ENCODE assay signal across 15 cellular contexts in genomic region chr1:3459940-3460652, GRCh38. TPM values are rescaled to one million over a fixed set of nuclear protein-coding genes. Genes with fewer than 3 reads are reported as not detected.
A peak's percentile ranks its signal among the peaks of the same experiment; 100 is the strongest.
DNase-seq lines count a peak whose midpoint lies in the region; ATAC-seq and TF ChIP-seq lines count a peak whose summit lies in the region.
"Had no signal": no experiment of that assay in that cellular context is flagged by ENCODE, and none has a peak within 500 bp of the region (broad histone marks: within the 10 kb centered on the region; RNA-seq: fewer than 3 reads in every experiment).

No MANE protein-coding gene starts in this region.

- H3K4me3 ChIP-seq in PC-9: no peak overlapping the region
- no peak overlapping the region for H3K4me3 ChIP-seq in mucosa of descending colon
- no peak overlapping the region for H3K4me3 ChIP-seq in tibial nerve
- H3K4me3 ChIP-seq: adrenal gland, GM23248 had no signal

- intact Hi-C loops in PC-9 (cut with micrococcal nuclease; ENCODE audit: unreplicated experiment) (loop anchor here (2.0 to 5.0 kb wide), 2 partner anchors 23 to 82 kb away; no protein-coding TSS in a partner anchor), mucosa of descending colon (cut with DNase I, micrococcal nuclease) (no loop called here)

- H2AFZ ChIP-seq in PC-9: no peak overlapping the region
- H2AFZ ChIP-seq: GM23248 had no signal

- H3K4me1 ChIP-seq in PC-9 (replicated peaks; ENCODE audit: insufficient read depth) (peaks cover 14% of the 10 kb centered on the region), mucosa of descending colon (ENCODE audit: low read depth) (peaks cover 61% of the 10 kb centered on the region), tibial nerve (peaks cover 0 to 64% (median 17%) of the 10 kb centered on the region in 4 donors)

- no peaks in the 10 kb centered on the region for H3K36me3 Mint-ChIP-seq in activated naive CD8-positive, alpha-beta T cell treated with anti-CD3 and anti-CD28 coated beads, Interleukin-2, amount 50 U/mL, for 24 hours (ENCODE audit: low read depth)

- peak overlapping the region; percentile 47 for H3K4me2 ChIP-seq in PC-9

- DNase-seq in PC-9 (peak; percentile 65 to 76), epithelial cell of prostate (ENCODE audit: low read depth, low spot score) (no peak), mucosa of descending colon (peak; percentile 91 to 93 (median 91)), tibial nerve (ENCODE audit: low spot score in 2 of 2) (no peak), SKM-1 (lab: John Stamatoyannopoulos, UW; ENCODE audit: unreplicated experiment) (no peak)
- DNase-seq in activated CD4-positive, alpha-beta T cell treated with anti-CD3 and anti-CD28 coated beads, Interleukin-2, amount 50 U/mL, for 4 hours: no peak
- DNase-seq in activated naive CD8-positive, alpha-beta T cell treated with anti-CD3 and anti-CD28 coated beads, Interleukin-2, amount 50 U/mL, for 24 hours: no peak
- DNase-seq: activated CD8-positive, alpha-beta memory T cell treated with anti-CD3 and anti-CD28 coated beads, Interleukin-2, amount 50 U/mL, for 4 hours; GM23248; KBM-7; NCI-H2081; stimulated activated naive CD8-positive, alpha-beta T cell treated with anti-CD3 and anti-CD28 coated beads, Interleukin-15, Interleukin-2, amounts not matched to agents 100 U/mL and 50 U/mL, for 24 hours; T1000 had no signal

- TF ChIP-seq CTCF in PC-9 (conservative IDR thresholded peaks at IDR 0.05) (no peak), mucosa of descending colon (IDR thresholded peaks at IDR 0.05) (no peak), tibial nerve (IDR thresholded peaks at IDR 0.05) (no peak)

- H3K9me3 Mint-ChIP-seq in activated naive CD8-positive, alpha-beta T cell treated with anti-CD3 and anti-CD28 coated beads, Interleukin-2, amount 50 U/mL, for 24 hours: no peaks in the 10 kb centered on the region

- no peaks in the 10 kb centered on the region for H3K9me2 ChIP-seq in PC-9 (ENCODE audit: insufficient read depth)

- H3K4me1 Mint-ChIP-seq in activated naive CD8-positive, alpha-beta T cell treated with anti-CD3 and anti-CD28 coated beads, Interleukin-2, amount 50 U/mL, for 24 hours: no peaks in the 10 kb centered on the region

- no peak for TF ChIP-seq EP300 in tibial nerve (IDR thresholded peaks at IDR 0.05)

- H4K20me1 ChIP-seq in PC-9 (ENCODE audit: insufficient read depth): peaks cover 13% of the 10 kb centered on the region; the same call in 1 of the 2 replicates

- H3K27ac Mint-ChIP-seq in activated naive CD8-positive, alpha-beta T cell treated with anti-CD3 and anti-CD28 coated beads, Interleukin-2, amount 50 U/mL, for 24 hours: no peak overlapping the region

- BruUV-seq in PC-9 (replicated peaks; lab: Mats Ljungman, UMichigan): no TSS peak

- H3K27me3 ChIP-seq in PC-9 (ENCODE audit: insufficient read depth, low read depth) (no peaks in the 10 kb centered on the region), tibial nerve (peaks cover 0 to 5% of the 10 kb centered on the region in 2 donors)
- H3K27me3 ChIP-seq: adrenal gland had no signal

- no peaks in the 10 kb centered on the region for H3K27me3 Mint-ChIP-seq in activated naive CD8-positive, alpha-beta T cell treated with anti-CD3 and anti-CD28 coated beads, Interleukin-2, amount 50 U/mL, for 24 hours

- peak; percentile 85 for ATAC-seq in mucosa of descending colon
- ATAC-seq in activated naive CD8-positive, alpha-beta T cell treated with anti-CD3 and anti-CD28 coated beads, Interleukin-2, amount 50 U/mL, for 24 hours: no peak
- no peak for ATAC-seq in HG03442 (IDR thresholded peaks at IDR 0.05; ENCODE audit: unreplicated experiment)
- ATAC-seq: stimulated activated naive CD8-positive, alpha-beta T cell treated with anti-CD3 and anti-CD28 coated beads, Interleukin-15, Interleukin-2, amounts not matched to agents 100 U/mL and 50 U/mL, for 24 hours had no signal

- H3K9me3 ChIP-seq in PC-9 (ENCODE audit: insufficient read depth, low read depth): no peaks in the 10 kb centered on the region
- no peaks in the 10 kb centered on the region for H3K9me3 ChIP-seq in mucosa of descending colon
- H3K9me3 ChIP-seq in tibial nerve: no peaks in the 10 kb centered on the region
- H3K9me3 ChIP-seq: adrenal gland had no signal

- no peak overlapping the region for H3K27ac ChIP-seq in PC-9
- peak overlapping the region; percentile 20 for H3K27ac ChIP-seq in epithelial cell of prostate
- peak overlapping the region; percentile 35 to 92 (median 84) for H3K27ac ChIP-seq in tibial nerve
- H3K27ac ChIP-seq: adrenal gland, GM23248 had no signal

- POLR2A ChIA-PET in PC-9 (lab: Charles Lee; ENCODE audit: unreplicated experiment): no interaction called here

- WGBS in tibial nerve, 2 donors: 53 to 55% methylated on average over 22 of the region's 22 CpGs

- H3K79me2 ChIP-seq in PC-9 (ENCODE audit: low read depth): 0 out of 2 replicates have a peak, but pooled peaks cover 8% of the 10 kb centered on the region

- H3F3A ChIP-seq in PC-9 (ENCODE audit: insufficient read depth, low read depth): peaks cover 20% of the 10 kb centered on the region; the same call in 1 of the 2 replicates

- TF ChIP-seq POLR2A in tibial nerve (IDR thresholded peaks at IDR 0.05): no peak

- H3K4me3 Mint-ChIP-seq in activated naive CD8-positive, alpha-beta T cell treated with anti-CD3 and anti-CD28 coated beads, Interleukin-2, amount 50 U/mL, for 24 hours: no peak overlapping the region

- CTCF ChIA-PET in PC-9 (lab: Charles Lee): no interaction called here

- H3K36me3 ChIP-seq in PC-9 (ENCODE audit: low read depth): no peaks in the 10 kb centered on the region
- no peaks in the 10 kb centered on the region for H3K36me3 ChIP-seq in mucosa of descending colon (ENCODE audit: low read depth)
- H3K36me3 ChIP-seq in tibial nerve: no peaks in the 10 kb centered on the region
- H3K36me3 ChIP-seq: adrenal gland had no signal

RNA-seq across cellular contexts. Expression of gene ARHGEF16, which starts 5.6 kb away (rescaled TPM):
- total RNA-seq in PC-9 (2021) (25.1 and 29.1 TPM in 2 replicates), mucosa of descending colon (100 to 1,000 TPM in 1 of 3 donors, 10 to 100 TPM in 2; 51.2 to 101 (median 90.2) TPM), tibial nerve (10 to 100 TPM; 10.0 to 19.2 (median 17.1) TPM)
- total RNA-seq: GM23248 had no signal

Comparison
In these comparisons a context has a peak if more than half of its experiments do, and no peak if none do; other contexts are left out.
1. DNase-seq: peak in PC-9 (2 of 2) and mucosa of descending colon (3 of 3); none in epithelial cell of prostate (single experiment), tibial nerve (0 of 2), activated CD4-positive, alpha-beta T cell treated with anti-CD3 and anti-CD28 coated beads, Interleukin-2, amount 50 U/mL, for 4 hours (0 of 2), activated naive CD8-positive, alpha-beta T cell treated with anti-CD3 and anti-CD28 coated beads, Interleukin-2, amount 50 U/mL, for 24 hours (single experiment) and SKM-1 (single experiment).